8 cellular contexts compared by ENCODE assay signal in genomic region chr10:120336910-120337540, GRCh38.
DNase-seq lines count a peak whose midpoint lies in the region; ATAC-seq, FAIRE-seq and TF ChIP-seq lines count a peak whose summit lies in the region.

No MANE protein-coding gene starts in this region.

- H3K4me3 Mint-ChIP-seq in activated CD4-positive, alpha-beta T cell treated with anti-CD3 and anti-CD28 coated beads, Interleukin-2, amount 10 ng/mL, durations not matched to agents 24 days and 14 days, result no peak overlapping the region
- no peak overlapping the region for H3K4me3 Mint-ChIP-seq in effector memory CD8-positive, alpha-beta T cell
- H3K4me3 Mint-ChIP-seq in naive thymus-derived CD4-positive, alpha-beta T cell, result no peak overlapping the region

- peaks cover 5% of the 10 kb centered on the region for H3K27me3 Mint-ChIP-seq in activated CD4-positive, alpha-beta T cell treated with anti-CD3 and anti-CD28 coated beads, Interleukin-2, amount 10 ng/mL, durations not matched to agents 24 days and 14 days
- H3K27me3 Mint-ChIP-seq in effector memory CD8-positive, alpha-beta T cell, result peaks cover 4 to 19% of the 10 kb centered on the region in 2 donors
- H3K27me3 Mint-ChIP-seq in naive thymus-derived CD4-positive, alpha-beta T cell, result peaks cover 6 to 25% (median 15%) of the 10 kb centered on the region in 5 donors

- no peaks in the 10 kb centered on the region for H3K9me3 Mint-ChIP-seq in activated CD4-positive, alpha-beta T cell treated with anti-CD3 and anti-CD28 coated beads, Interleukin-2, amount 10 ng/mL, durations not matched to agents 24 days and 14 days
- no peaks in the 10 kb centered on the region for H3K9me3 Mint-ChIP-seq in effector memory CD8-positive, alpha-beta T cell
- H3K9me3 Mint-ChIP-seq in naive thymus-derived CD4-positive, alpha-beta T cell, result peaks cover 0 to 2% (median 0%) of the 10 kb centered on the region in 11 donors

- no peak overlapping the region for H3K4me3 ChIP-seq in naive thymus-derived CD4-positive, alpha-beta T cell (ENCODE audit: low read length)
- no peak overlapping the region for H3K4me3 ChIP-seq in thoracic aorta

- intact Hi-C loops in activated CD4-positive, alpha-beta T cell treated with anti-CD3 and anti-CD28 coated beads, Interleukin-2, amount 10 ng/mL, durations not matched to agents 24 days and 14 days (cut with micrococcal nuclease), result loop anchor here (5.0 kb wide), 1 partner anchor 650 kb away; no protein-coding TSS in a partner anchor
- intact Hi-C loops in naive thymus-derived CD4-positive, alpha-beta T cell (cut with micrococcal nuclease), result loop anchor here (2.0 to 10.0 kb wide), 3 partner anchors 112 to 482 kb away; no protein-coding TSS in a partner anchor

- CTCF ChIA-PET in naive thymus-derived CD4-positive, alpha-beta T cell (lab: Charles Lee), result interaction anchor here (0.6 to 0.7 kb wide), 2 partner anchors 11 to 587 kb away, joined by 3 read pairs; no protein-coding TSS in a partner anchor

- no peaks in the 10 kb centered on the region for H3K36me3 ChIP-seq in naive thymus-derived CD4-positive, alpha-beta T cell (ENCODE audit: control insufficient read depth in 2 of 3, insufficient read depth in 3 of 3, low read length in 3 of 3)
- H3K36me3 ChIP-seq in thoracic aorta, result no peaks in the 10 kb centered on the region

- POLR2A ChIA-PET in naive thymus-derived CD4-positive, alpha-beta T cell (lab: Charles Lee), result no interaction called here

- no peak overlapping the region for H3K27ac ChIP-seq in naive thymus-derived CD4-positive, alpha-beta T cell (ENCODE audit: low read depth, low read length)
- no peak overlapping the region for H3K27ac ChIP-seq in thoracic aorta

- H3K9me3 ChIP-seq in naive thymus-derived CD4-positive, alpha-beta T cell (ENCODE audit: control insufficient read depth in 2 of 3, low read length in 3 of 3), result no peaks in the 10 kb centered on the region
- no peaks in the 10 kb centered on the region for H3K9me3 ChIP-seq in thoracic aorta

- DNase-seq in AG20443 (ENCODE audit: low spot score) (peak; percentile 15), GM18507 (ENCODE audit: extremely low spot score, insufficient read length, low read depth) (peak; percentile 3), NCI-H1105 treated with DMSO at 0.1 percent for 48 hours (lab: John Stamatoyannopoulos, UW) (peak; percentile 18), thoracic aorta (ENCODE audit: low spot score) (no peak), DMS79 (lab: John Stamatoyannopoulos, UW) (no peak)
- DNase-seq in activated CD4-positive, alpha-beta T cell treated with anti-CD3 and anti-CD28 coated beads, Interleukin-2, amount 10 ng/mL, durations not matched to agents 24 days and 14 days, result peak; percentile 84
- DNase-seq in effector memory CD8-positive, alpha-beta T cell, result peak; percentile 16 to 42 (median 29)
- peak in 6 of 9 donors; percentile 24 to 39 (median 28) for DNase-seq in naive thymus-derived CD4-positive, alpha-beta T cell

- no peaks in the 10 kb centered on the region for H3K4me1 Mint-ChIP-seq in activated CD4-positive, alpha-beta T cell treated with anti-CD3 and anti-CD28 coated beads, Interleukin-2, amount 10 ng/mL, durations not matched to agents 24 days and 14 days
- H3K4me1 Mint-ChIP-seq in effector memory CD8-positive, alpha-beta T cell (ENCODE audit: low read depth in 2 of 2), result no peaks in the 10 kb centered on the region
- no peaks in the 10 kb centered on the region for H3K4me1 Mint-ChIP-seq in naive thymus-derived CD4-positive, alpha-beta T cell

- peak; percentile 25 for TF ChIP-seq CTCF in thoracic aorta (IDR thresholded peaks at IDR 0.05)

- H3K36me3 Mint-ChIP-seq in activated CD4-positive, alpha-beta T cell treated with anti-CD3 and anti-CD28 coated beads, Interleukin-2, amount 10 ng/mL, durations not matched to agents 24 days and 14 days (ENCODE audit: low read depth), result no peaks in the 10 kb centered on the region
- peaks cover 2% of the 10 kb centered on the region for H3K36me3 Mint-ChIP-seq in effector memory CD8-positive, alpha-beta T cell (ENCODE audit: insufficient read depth)
- H3K36me3 Mint-ChIP-seq in naive thymus-derived CD4-positive, alpha-beta T cell, result no peaks in the 10 kb centered on the region

- no peaks in the 10 kb centered on the region for H3K4me1 ChIP-seq in naive thymus-derived CD4-positive, alpha-beta T cell (ENCODE audit: control insufficient read depth in 2 of 2, insufficient read depth in 2 of 2, low read length in 2 of 2)
- no peaks in the 10 kb centered on the region for H3K4me1 ChIP-seq in thoracic aorta (ENCODE audit: control insufficient read depth in 1 of 2, low read depth in 2 of 2)

- H3K27ac Mint-ChIP-seq in activated CD4-positive, alpha-beta T cell treated with anti-CD3 and anti-CD28 coated beads, Interleukin-2, amount 10 ng/mL, durations not matched to agents 24 days and 14 days, result no peak overlapping the region
- no peak overlapping the region for H3K27ac Mint-ChIP-seq in effector memory CD8-positive, alpha-beta T cell
- no peak overlapping the region for H3K27ac Mint-ChIP-seq in naive thymus-derived CD4-positive, alpha-beta T cell

- ATAC-seq in effector memory CD8-positive, alpha-beta T cell (replicated peaks), result peak; percentile 36
- ATAC-seq in naive thymus-derived CD4-positive, alpha-beta T cell, result peak; percentile 46
- no peak for ATAC-seq in thoracic aorta (ENCODE audit: insufficient number of reproducible peaks, low FRiP score, low read depth)

- no peaks in the 10 kb centered on the region for H3K27me3 ChIP-seq in naive thymus-derived CD4-positive, alpha-beta T cell (ENCODE audit: control insufficient read depth in 2 of 2, insufficient read depth in 2 of 2, low read length in 2 of 2)
- H3K27me3 ChIP-seq in thoracic aorta (replicated peaks; ENCODE audit: insufficient read depth), result no peaks in the 10 kb centered on the region

- peak; percentile 72 for FAIRE-seq in GM18507 (lab: Jason Lieb, UNC)

Comparison
In these comparisons a context has a peak if more than half of its experiments do, and no peak if none do; other contexts are left out.
1. DNase-seq: peak in AG20443 (single experiment), GM18507 (single experiment), NCI-H1105 treated with DMSO at 0.1 percent for 48 hours (single experiment), activated CD4-positive, alpha-beta T cell treated with anti-CD3 and anti-CD28 coated beads, Interleukin-2, amount 10 ng/mL, durations not matched to agents 24 days and 14 days (single experiment), effector memory CD8-positive, alpha-beta T cell (3 of 3) and naive thymus-derived CD4-positive, alpha-beta T cell (6 of 9); none in thoracic aorta (single experiment) and DMS79 (single experiment).